18 cellular contexts compared by ENCODE assay signal in genomic region chr17:34993031-34993430, GRCh38.
"Had no signal": no experiment of that assay in that cellular context is flagged by ENCODE, and none has a peak within 500 bp of the region (broad histone marks: within the 10 kb centered on the region; RNA-seq: fewer than 3 reads in every experiment).

No MANE protein-coding gene starts in this region.

- DNase-seq: activated B cell treated with CpG ODN at 0.5 μM for 24 hours; activated CD4-positive, alpha-beta T cell treated with anti-CD3 and anti-CD28 coated beads, Interleukin-2, amount 50 U/mL, for 1 hour; activated naive CD4-positive, alpha-beta T cell treated with anti-CD3 and anti-CD28 coated beads, Interleukin-2, amount 50 U/mL, for 16 hours; amniotic stem cell; body of pancreas; central memory CD4-positive, alpha-beta T cell; cortex of kidney; effector memory CD4-positive, alpha-beta T cell; gastrocnemius medialis; heart right ventricle; islet precursor cell; mammary epithelial cell; sigmoid colon; stimulated activated CD4-positive, alpha-beta T cell treated with anti-CD3 and anti-CD28 coated beads, Interleukin-12 subunit alpha, Interleukin-12 subunit beta, amount 100 ng/mL, for 4 hours; upper lobe of right lung had no signal

- H3K27ac ChIP-seq: body of pancreas, gastrocnemius medialis, heart right ventricle, upper lobe of right lung had no signal

- ATAC-seq: body of pancreas, gastrocnemius medialis, heart right ventricle, left lobe of liver, upper lobe of right lung had no signal

- H3K27ac Mint-ChIP-seq: activated B cell treated with CpG ODN at 0.5 μM for 24 hours; nephron; stimulated activated naive CD8-positive, alpha-beta T cell treated with anti-CD3 and anti-CD28 coated beads, Interleukin-15, Interleukin-2, amounts not matched to agents 100 ng/mL and 50 ng/mL, for 24 hours had no signal

- H3K4me3 ChIP-seq: body of pancreas, gastrocnemius medialis, heart right ventricle, sigmoid colon, upper lobe of right lung had no signal

- H3K9me3 Mint-ChIP-seq: activated B cell treated with CpG ODN at 0.5 μM for 24 hours; nephron; stimulated activated naive CD8-positive, alpha-beta T cell treated with anti-CD3 and anti-CD28 coated beads, Interleukin-15, Interleukin-2, amounts not matched to agents 100 ng/mL and 50 ng/mL, for 24 hours had no signal

- H3K27me3 ChIP-seq: body of pancreas, gastrocnemius medialis, heart right ventricle, sigmoid colon, upper lobe of right lung had no signal

- H3K9me3 ChIP-seq: body of pancreas, gastrocnemius medialis, heart right ventricle, sigmoid colon, upper lobe of right lung had no signal

- H3K27me3 Mint-ChIP-seq: activated B cell treated with CpG ODN at 0.5 μM for 24 hours; stimulated activated naive CD8-positive, alpha-beta T cell treated with anti-CD3 and anti-CD28 coated beads, Interleukin-15, Interleukin-2, amounts not matched to agents 100 ng/mL and 50 ng/mL, for 24 hours had no signal

- H3K4me3 Mint-ChIP-seq: activated B cell treated with CpG ODN at 0.5 μM for 24 hours; nephron; stimulated activated naive CD8-positive, alpha-beta T cell treated with anti-CD3 and anti-CD28 coated beads, Interleukin-15, Interleukin-2, amounts not matched to agents 100 ng/mL and 50 ng/mL, for 24 hours had no signal
